ENCODE assay signal across 18 cellular contexts in genomic region chr4:74016068-74016467, GRCh38. TPM values are rescaled to one million over a fixed set of nuclear protein-coding genes. Genes with fewer than 3 reads are reported as not detected.
DNase-seq lines count a peak whose midpoint lies in the region; ATAC-seq and TF ChIP-seq lines count a peak whose summit lies in the region.
"Had no signal": no experiment of that assay in that cellular context is flagged by ENCODE, and none has a peak within 500 bp of the region (broad histone marks: within the 10 kb centered on the region; RNA-seq: fewer than 3 reads in every experiment).

No MANE protein-coding gene starts in this region.

- no peak overlapping the region for H3K4me2 ChIP-seq in mammary epithelial cell (ENCODE audit: insufficient read depth, low read depth, low read length)
- H3K4me2 ChIP-seq in PC-3 (ENCODE audit: low read length), result peak overlapping the region; percentile 66

- DNase-seq in mammary epithelial cell (peak; percentile 78), MCF 10A (ENCODE audit: unreplicated experiment) (no peak), PC-3 (peak; percentile 94), epithelial cell of prostate (ENCODE audit: low read depth, low spot score) (peak; percentile 57), occipital lobe (lab: John Stamatoyannopoulos, UW) (no peak), WTC11 (ENCODE audit: low spot score) (no peak)
- no peak for DNase-seq in stimulated activated naive CD4-positive, alpha-beta T cell treated with Interleukin-2 at 50 U/mL for 16 hours (lab: John Stamatoyannopoulos, UW)
- DNase-seq: activated CD4-positive, alpha-beta T cell treated with anti-CD3 and anti-CD28 coated beads, Interleukin-2, amount 50 U/mL, for 4 hours; activated gamma-delta T cell treated with Interleukin-2 at 50 U/mL for 16 hours; kidney glomerular epithelial cell; NCI-H1436 treated with DMSO at 0.1 percent for 48 hours; NCI-H526 treated with DMSO at 0.1 percent for 48 hours; psoas muscle had no signal

- no peak overlapping the region for H3K27ac ChIP-seq in mammary epithelial cell (ENCODE audit: insufficient read depth, low read depth, low read length)
- peak overlapping the region; percentile 91 for H3K27ac ChIP-seq in PC-3 (ENCODE audit: low read length)
- H3K27ac ChIP-seq in epithelial cell of prostate, result peak overlapping the region; percentile 73
- H3K27ac ChIP-seq: breast epithelium, psoas muscle, RWPE1 had no signal

- 65% methylated on average over 1 of the region's 1 CpG for WGBS in mammary epithelial cell (ENCODE audit: low coverage, missing lambda C conversion rate)

- H3K4me3 Mint-ChIP-seq in MCF 10A (ENCODE audit: unreplicated experiment), result no peak overlapping the region
- H3K4me3 Mint-ChIP-seq in WTC11, result no peak overlapping the region

- H3K9me3 Mint-ChIP-seq in MCF 10A (ENCODE audit: unreplicated experiment) (no peaks in the 10 kb centered on the region), WTC11 (peaks cover 5% of the 10 kb centered on the region; the same call in 1 of the 2 replicates)

- intact Hi-C loops in mammary epithelial cell (cut with micrococcal nuclease) (no loop called here), MCF 10A (cut with micrococcal nuclease) (no loop called here), PC-3 (cut with micrococcal nuclease) (loop anchor here (2.0 to 5.0 kb wide), 3 partner anchors 21 to 149 kb away; partner anchors contain the start of gene CXCL1)

- H3F3A ChIP-seq in PC-3 (ENCODE audit: low read length, unreplicated experiment), result peaks cover 9% of the 10 kb centered on the region

- H3K36me3 Mint-ChIP-seq in MCF 10A (ENCODE audit: insufficient read depth, unreplicated experiment) (no peaks in the 10 kb centered on the region), WTC11 (0 out of 2 replicates have a peak, but pooled peaks cover 2% of the 10 kb centered on the region)

- in situ Hi-C loops in mammary epithelial cell (cut with MboI; ENCODE audit: low sequenced_read_pairs in 2 of 2), result no loop called here

- H3K4me3 ChIP-seq in mammary epithelial cell (replicated peaks in 1 of 3; ENCODE audit: insufficient read depth in 1 of 3, low read depth in 2 of 3, low read length in 3 of 3) (no peak overlapping the region), PC-3 (ENCODE audit: low read length) (no peak overlapping the region)
- H3K4me3 ChIP-seq: breast epithelium, psoas muscle had no signal

- H4K20me1 ChIP-seq in mammary epithelial cell (ENCODE audit: insufficient read depth, low read length) (no peaks in the 10 kb centered on the region), PC-3 (ENCODE audit: low read length) (no peaks in the 10 kb centered on the region)

- ATAC-seq in PC-3 (peak; percentile 94), GM21529 (IDR thresholded peaks at IDR 0.05; ENCODE audit: unreplicated experiment) (no peak), WTC11 (no peak)
- ATAC-seq: HepG2, psoas muscle had no signal

- H3K36me3 ChIP-seq in mammary epithelial cell (ENCODE audit: insufficient read depth, low read length) (no peaks in the 10 kb centered on the region), PC-3 (ENCODE audit: low read depth, low read length) (no peaks in the 10 kb centered on the region)
- H3K36me3 ChIP-seq: breast epithelium had no signal

- H3K79me2 ChIP-seq in mammary epithelial cell (ENCODE audit: insufficient read depth, low read length), result no peaks in the 10 kb centered on the region
- no peaks in the 10 kb centered on the region for H3K79me2 ChIP-seq in PC-3 (ENCODE audit: low read length)

- no peaks in the 10 kb centered on the region for H3K27me3 Mint-ChIP-seq in MCF 10A (ENCODE audit: insufficient read depth, unreplicated experiment)
- H3K27me3 Mint-ChIP-seq in WTC11 (ENCODE audit: low read depth), result no peaks in the 10 kb centered on the region

- CTCF ChIA-PET in mammary epithelial cell (lab: Charles Lee; ENCODE audit: low non-redundant PET), result no interaction called here
- CTCF ChIA-PET in MCF 10A (lab: Yijun Ruan, JAX), result interaction anchor here (0.6 to 1.3 kb wide), 2 partner anchors 21 to 342 kb away, joined by 3 to 5 read pairs; no protein-coding TSS in a partner anchor
- CTCF ChIA-PET in PC-3 (lab: Charles Lee), result no interaction called here
- CTCF ChIA-PET in WTC11 (lab: Charles Lee), result no interaction called here

- BruUV-seq in mammary epithelial cell (replicated peaks; lab: Mats Ljungman, UMichigan) (no TSS peak), MCF 10A (replicated peaks; lab: Mats Ljungman, UMichigan) (no TSS peak), PC-3 (replicated peaks; lab: Mats Ljungman, UMichigan) (no TSS peak)

- peaks cover 7% of the 10 kb centered on the region for H3K4me1 Mint-ChIP-seq in MCF 10A (ENCODE audit: insufficient read depth, unreplicated experiment)
- peaks cover 32% of the 10 kb centered on the region for H3K4me1 Mint-ChIP-seq in WTC11

- H3K27me3 ChIP-seq in mammary epithelial cell (ENCODE audit: insufficient read depth, low read length), result no peaks in the 10 kb centered on the region
- H3K27me3 ChIP-seq in PC-3 (ENCODE audit: low read length), result no peaks in the 10 kb centered on the region
- H3K27me3 ChIP-seq: breast epithelium had no signal

- dilution Hi-C loops in mammary epithelial cell (cut with HindIII; ENCODE audit: low sequenced_read_pairs), result no loop called here

- TF ChIP-seq CTCF in mammary epithelial cell (conservative IDR thresholded peaks at IDR 0.05 in 1 of 2, IDR thresholded peaks at IDR 0.05 in 1 of 2; ENCODE audit: extremely low read depth in 1 of 2, insufficient read depth in 1 of 2, low read depth in 1 of 2, low read length in 2 of 2) (no peak), MCF 10A (IDR thresholded peaks at IDR 0.05; ENCODE audit: unreplicated experiment) (no peak), PC-3 (conservative IDR thresholded peaks at IDR 0.05; ENCODE audit: low read depth, low read length) (no peak), WTC11 (IDR thresholded peaks at IDR 0.05) (no peak)

- H3K9me2 ChIP-seq in PC-3 (replicated peaks; ENCODE audit: low read length), result no peaks in the 10 kb centered on the region

- POLR2A ChIA-PET in MCF 10A (lab: Yijun Ruan, JAX), result interaction anchor here (1.7 kb wide), 1 partner anchor 22 kb away, joined by 5 read pairs; the partner anchor contains the start of gene CXCL3
- POLR2A ChIA-PET in PC-3 (lab: Charles Lee; ENCODE audit: unreplicated experiment), result interaction anchor here (0.6 to 2.1 kb wide), 2 partner anchors 93 to 132 kb away, joined by 5 to 6 read pairs; no protein-coding TSS in a partner anchor
- POLR2A ChIA-PET in WTC11 (lab: Charles Lee), result no interaction called here

- H3K4me1 ChIP-seq in mammary epithelial cell (ENCODE audit: insufficient read depth, low read length) (no peaks in the 10 kb centered on the region), PC-3 (ENCODE audit: insufficient read depth, low read length) (peaks cover 24% of the 10 kb centered on the region)
- H3K4me1 ChIP-seq: breast epithelium, psoas muscle had no signal

- H3K9ac ChIP-seq in mammary epithelial cell (ENCODE audit: insufficient read depth, low read length) (no peak overlapping the region), PC-3 (ENCODE audit: low read length) (peak overlapping the region; percentile 64)

- no peak overlapping the region for H3K27ac Mint-ChIP-seq in MCF 10A (ENCODE audit: low read depth, unreplicated experiment)
- no peak overlapping the region for H3K27ac Mint-ChIP-seq in WTC11

- no peak overlapping the region for H2AFZ ChIP-seq in mammary epithelial cell (ENCODE audit: low read depth, low read length)
- H2AFZ ChIP-seq in PC-3 (ENCODE audit: low read length), result no peak overlapping the region

- H3K9me3 ChIP-seq in mammary epithelial cell (replicated peaks; ENCODE audit: insufficient read depth, low read length) (no peaks in the 10 kb centered on the region), PC-3 (ENCODE audit: low read length) (no peaks in the 10 kb centered on the region)
- H3K9me3 ChIP-seq: breast epithelium, psoas muscle had no signal

TF ChIP-seq in WTC11, 78 proteins besides CTCF, POLR2A, EP300 and RAD21:
- TF ChIP-seq SMAD3 (CRISPR knock-in tag; IDR thresholded peaks at IDR 0.05; ENCODE audit: borderline replicate concordance) (no peak), GRHL2 (CRISPR knock-in tag; IDR thresholded peaks at IDR 0.05; ENCODE audit: insufficient replicate concordance, severe bottlenecking) (no peak), CREM (CRISPR knock-in tag; IDR thresholded peaks at IDR 0.05) (no peak), TEAD4 (CRISPR knock-in tag; IDR thresholded peaks at IDR 0.05) (no peak), OVOL2 (CRISPR knock-in tag; IDR thresholded peaks at IDR 0.05; ENCODE audit: borderline replicate concordance) (no peak)

RNA-seq across cellular contexts. Expression of gene CXCL5, which starts 17.6 kb away (rescaled TPM):
- under 1 TPM in 1 of 2 donors, not detected in 1; 0.33 TPM for total RNA-seq in mammary epithelial cell
- polyA plus RNA-seq in mammary epithelial cell, result 1.6 TPM
- polyA minus RNA-seq in mammary epithelial cell, result 3.5 TPM
- total RNA-seq in MCF 10A (2022), result 0.51 and 0.54 TPM in 2 replicates
- total RNA-seq in PC-3 (2014; rRNA removed), result 0.55 and 1.0 TPM in 2 replicates
- total RNA-seq in occipital lobe, result 0.16 TPM
- total RNA-seq in WTC11 (2021), result 3.6 to 8.8 TPM (median 8.1 TPM) in 3 replicates
- total RNA-seq: HepG2; T-helper 1 cell treated with Interleukin-12 subunit alpha and Interleukin-12 subunit beta and Interleukin-4 antibody, amounts not matched to agents 30 ng/mL and 1 ng/mL, for 36 hours had no signal
- polyA plus RNA-seq: HepG2 had no signal

RNA-seq across cellular contexts. Expression of gene CXCL3, which starts 22.4 kb away (rescaled TPM):
- total RNA-seq in mammary epithelial cell (10 to 100 TPM in 1 of 2 donors, 1 to 10 TPM in 1; 1.3 to 29.4 TPM), MCF 10A (2022) (9.2 and 9.8 TPM in 2 replicates), PC-3 (2014; rRNA removed) (25.1 and 28.9 TPM in 2 replicates), occipital lobe (1.2 TPM), WTC11 (2021) (3.5 to 7.7 TPM (median 7.0 TPM) in 3 replicates)
- polyA plus RNA-seq in mammary epithelial cell, result 9.0 TPM
- 3.0 TPM for polyA minus RNA-seq in mammary epithelial cell
- polyA plus RNA-seq: HepG2 had no signal

RNA-seq across cellular contexts. Expression of gene PPBP, which starts 28.1 kb away (rescaled TPM):
- total RNA-seq in mammary epithelial cell (1 to 10 TPM in 1 of 2 donors, under 1 TPM in 1; 0.67 to 1.1 TPM), MCF 10A (2022) (not detected in 2 replicates), PC-3 (2014; rRNA removed) (not detected in 2 replicates), occipital lobe (5.9 TPM), WTC11 (2021) (not detected in 3 replicates)
- 2.7 TPM for polyA plus RNA-seq in mammary epithelial cell
- not detected for polyA minus RNA-seq in mammary epithelial cell
- total RNA-seq: HepG2; T-helper 1 cell treated with Interleukin-12 subunit alpha and Interleukin-12 subunit beta and Interleukin-4 antibody, amounts not matched to agents 30 ng/mL and 1 ng/mL, for 36 hours had no signal
- polyA plus RNA-seq: HepG2, psoas muscle had no signal

RNA-seq across cellular contexts. Expression of gene PF4, which starts 34.2 kb away (rescaled TPM):
- not detected for total RNA-seq in mammary epithelial cell
- polyA plus RNA-seq in mammary epithelial cell, result not detected
- polyA minus RNA-seq in mammary epithelial cell, result not detected
- not detected in 2 replicates for total RNA-seq in MCF 10A (2022)
- total RNA-seq in PC-3 (2014; rRNA removed), result 0.58 and 0.63 TPM in 2 replicates
- total RNA-seq in occipital lobe, result not detected
- 1.2 to 3.9 TPM (median 3.6 TPM) in 3 replicates for total RNA-seq in WTC11 (2021)
- total RNA-seq: breast epithelium; HepG2; T-helper 1 cell treated with Interleukin-12 subunit alpha and Interleukin-12 subunit beta and Interleukin-4 antibody, amounts not matched to agents 30 ng/mL and 1 ng/mL, for 36 hours had no signal
- polyA plus RNA-seq: HepG2 had no signal

Comparison
In these comparisons a context has a peak if more than half of its experiments do, and no peak if none do; other contexts are left out.
1. DNase-seq: peak in mammary epithelial cell (single experiment), PC-3 (single experiment) and epithelial cell of prostate (single experiment); none in MCF 10A (single experiment), occipital lobe (single experiment), stimulated activated naive CD4-positive, alpha-beta T cell treated with Interleukin-2 at 50 U/mL for 16 hours (single experiment) and WTC11 (single experiment).